In the genomic region with DNA sequence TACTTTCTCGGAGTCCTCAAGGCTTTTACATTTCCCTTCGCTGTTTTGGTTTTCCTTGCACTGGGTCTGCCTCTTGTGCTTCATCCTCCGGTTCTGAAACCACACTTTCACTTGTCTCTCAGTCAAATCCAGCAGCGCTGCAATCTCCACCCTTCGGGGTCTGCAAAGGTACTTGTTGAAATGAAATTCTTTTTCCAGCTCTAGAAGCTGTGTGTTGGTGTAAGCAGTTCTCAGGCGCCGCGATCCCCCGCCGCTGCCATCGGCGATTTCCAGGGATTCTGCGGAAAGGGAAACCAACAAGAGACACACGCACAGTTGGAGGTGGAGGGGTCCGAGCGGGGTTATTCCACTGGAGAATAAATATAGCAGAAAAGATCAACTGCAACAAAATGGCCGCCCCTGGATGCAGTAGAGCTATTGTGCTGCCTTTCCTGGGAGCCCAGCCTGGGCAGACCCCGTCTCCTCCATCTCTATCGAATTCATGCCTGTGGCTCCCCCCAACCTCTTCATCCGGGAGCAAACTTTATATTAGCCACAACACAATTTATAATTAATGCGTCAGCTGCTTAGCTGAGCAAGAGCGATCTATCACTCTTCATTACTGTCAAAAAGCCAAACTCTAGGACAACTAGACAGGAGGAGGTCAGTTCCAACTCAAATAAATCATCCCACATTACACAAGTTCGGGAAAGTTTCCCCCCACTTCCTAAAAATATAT, we compare ENCODE assay signal across 2 cellular contexts.
A peak's percentile ranks its signal among the peaks of the same experiment; 100 is the strongest.
TF ChIP-seq lines count a peak whose summit lies in the region.

No MANE protein-coding gene starts in this region.

TF ChIP-seq in liver, 16 proteins besides CTCF, POLR2A, EP300 and RAD21:
- TF ChIP-seq FOXA1 (IDR thresholded peaks at IDR 0.05), result no peak
- peak; percentile 61 for TF ChIP-seq YY1 (IDR thresholded peaks at IDR 0.05)

TF ChIP-seq in HepG2, 621 proteins besides CTCF, POLR2A, EP300 and RAD21:
- no peak for TF ChIP-seq TBX2 (CRISPR knock-in tag; IDR thresholded peaks at IDR 0.05; ENCODE audit: borderline replicate concordance)
